In genomic region chr17:43024407-43025289, GRCh38 we compare ENCODE assay signal across 8 cellular contexts. TPM values are rescaled to one million over a fixed set of nuclear protein-coding genes. Genes with fewer than 3 reads are reported as not detected.
DNase-seq lines count a peak whose midpoint lies in the region; ATAC-seq, FAIRE-seq and TF ChIP-seq lines count a peak whose summit lies in the region.

A gene with protein sequence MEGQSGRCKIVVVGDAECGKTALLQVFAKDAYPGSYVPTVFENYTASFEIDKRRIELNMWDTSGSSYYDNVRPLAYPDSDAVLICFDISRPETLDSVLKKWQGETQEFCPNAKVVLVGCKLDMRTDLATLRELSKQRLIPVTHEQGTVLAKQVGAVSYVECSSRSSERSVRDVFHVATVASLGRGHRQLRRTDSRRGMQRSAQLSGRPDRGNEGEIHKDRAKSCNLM (plus strand): TSS chr17:43025231. CDS start chr17:43025348, 117 bp downstream.

- intact Hi-C loops in cardiac septum (cut with DNase I), result loop anchor here (1.0 to 10.0 kb wide), 3 partner anchors 101 to 310 kb away; partner anchors contain the start of genes BRCA1 and NBR1
- intact Hi-C loops in ovary (cut with DNase I), result loop anchor here in 3 of 4 donors (5.0 to 10.0 kb wide), 6 partner anchors 103 to 290 kb away; partner anchors contain the start of genes BRCA1 (in 2 of the 3), NBR1 (in 2 of the 3) and TMEM106A (in 1 of the 3)
- intact Hi-C loops in testis (cut with DNase I; ENCODE audit: low total_unique reads), result no loop called here

- peak within 1 kb of the TSS; percentile 69 for H3K9ac ChIP-seq in adipocyte (ENCODE audit: low read length)

- POLR2A ChIA-PET in A549 (lab: Yijun Ruan, JAX), result interaction anchor here (0.5 to 1.9 kb wide), 14 partner anchors 10 to 1625 kb away, joined by 3 to 26 read pairs (median 4); partner anchors contain the start of genes BRCA1, IFI35 and RPL27

- peak within 1 kb of the TSS; percentile 53 for H3K4me3 ChIP-seq in A549
- H3K4me3 ChIP-seq in adipocyte (ENCODE audit: low read length), result peak within 1 kb of the TSS; percentile 81
- H3K4me3 ChIP-seq in ovary, result peak within 1 kb of the TSS; percentile 56
- peak within 1 kb of the TSS; percentile 56 to 67 for H3K4me3 ChIP-seq in testis

- DNase-seq in A549 (ENCODE audit: low read depth in 1 of 2, low spot score in 1 of 2) (peak; percentile 96 to 99), NCI-H1436 (lab: John Stamatoyannopoulos, UW) (peak; percentile 92), T follicular helper cell (ENCODE audit: low read depth) (peak; percentile 71), adipocyte (ENCODE audit: low read depth) (peak; percentile 98), cardiac septum (ENCODE audit: low spot score) (peak; percentile 89), ovary (peak; percentile 89 to 95 (median 94)), testis (peak; percentile 94)

- WGBS in A549 (ENCODE audit: missing lambda C conversion rate), result 16% methylated on average over 36 of the region's 61 CpGs
- WGBS in ovary, 3 donors, result 1% methylated on average over 32 to 61 of the region's 61 CpGs
- WGBS in testis, 2 donors, result 0% methylated on average over 24 to 37 of the region's 61 CpGs

- peak; percentile 49 for FAIRE-seq in A549 (lab: Jason Lieb, UNC)

- H3K4me1 ChIP-seq in A549, result peaks cover 21% of the 10 kb centered on the region
- peaks cover 15% of the 10 kb centered on the region for H3K4me1 ChIP-seq in adipocyte (ENCODE audit: control insufficient read depth, insufficient read depth, low read length)
- H3K4me1 ChIP-seq in ovary (ENCODE audit: insufficient read depth), result peaks cover 8% of the 10 kb centered on the region
- H3K4me1 ChIP-seq in testis, result peaks cover 14% of the 10 kb centered on the region

- H3K9me3 ChIP-seq in A549, result no peaks in the 10 kb centered on the region
- no peaks in the 10 kb centered on the region for H3K9me3 ChIP-seq in adipocyte (ENCODE audit: control insufficient read depth, low read length)
- H3K9me3 ChIP-seq in ovary, result no peaks in the 10 kb centered on the region
- H3K9me3 ChIP-seq in testis, result no peaks in the 10 kb centered on the region

- TF ChIP-seq CTCF in A549 (IDR thresholded peaks at IDR 0.05) (peak; percentile 73), ovary (IDR thresholded peaks at IDR 0.05) (peak; percentile 46 to 91 (median 86)), testis (IDR thresholded peaks at IDR 0.05) (peak; percentile 64 to 86 (median 76))

- CTCF ChIA-PET in A549 (lab: Yijun Ruan, JAX), result interaction anchor here (0.7 to 2.3 kb wide), 42 partner anchors 9 to 295 kb away, joined by 3 to 21 read pairs (median 5); partner anchors contain the start of genes BRCA1, IFI35, NBR1 and RPL27

- H3K36me3 ChIP-seq in adipocyte (ENCODE audit: control insufficient read depth, insufficient read depth, low read length, severe bottlenecking) (no peaks in the 10 kb centered on the region), ovary (no peaks in the 10 kb centered on the region), testis (ENCODE audit: low read depth, missing control alignments) (no peaks in the 10 kb centered on the region)

- peak within 1 kb of the TSS; percentile 96 for H3K4me2 ChIP-seq in A549

- ATAC-seq in A549, result peak; percentile 52 to 69

- no peaks in the 10 kb centered on the region for H3K27me3 ChIP-seq in adipocyte (replicated peaks; ENCODE audit: control insufficient read depth, insufficient read depth, low read length)
- H3K27me3 ChIP-seq in ovary, result no peaks in the 10 kb centered on the region
- no peaks in the 10 kb centered on the region for H3K27me3 ChIP-seq in testis

- TF ChIP-seq EP300 in A549 (IDR thresholded peaks at IDR 0.05) (no peak), ovary (IDR thresholded peaks at IDR 0.05) (no peak)

- TF ChIP-seq RAD21 in A549 (conservative IDR thresholded peaks at IDR 0.05 in 1 of 2, IDR thresholded peaks at IDR 0.05 in 1 of 2), result peak; percentile 79 to 81

- H3K27ac ChIP-seq in A549 (peak within 1 kb of the TSS; percentile 78 to 88), ovary (peak within 1 kb of the TSS; percentile 34 to 78), testis (peak within 1 kb of the TSS; percentile 21 to 82)

- TF ChIP-seq POLR2A in A549 (IDR thresholded peaks at IDR 0.05; ENCODE audit: low read length) (peak; percentile 46), GM19099 (IDR thresholded peaks at IDR 0.05; ENCODE audit: extremely low read depth, insufficient read length, low read depth) (peak; percentile 26), ovary (IDR thresholded peaks at IDR 0.05) (peak; percentile 79), testis (IDR thresholded peaks at IDR 0.05) (no peak)

TF ChIP-seq in A549, 52 proteins besides CTCF, POLR2A, EP300 and RAD21 (continues in another document):
- TF ChIP-seq, protein P1, sequence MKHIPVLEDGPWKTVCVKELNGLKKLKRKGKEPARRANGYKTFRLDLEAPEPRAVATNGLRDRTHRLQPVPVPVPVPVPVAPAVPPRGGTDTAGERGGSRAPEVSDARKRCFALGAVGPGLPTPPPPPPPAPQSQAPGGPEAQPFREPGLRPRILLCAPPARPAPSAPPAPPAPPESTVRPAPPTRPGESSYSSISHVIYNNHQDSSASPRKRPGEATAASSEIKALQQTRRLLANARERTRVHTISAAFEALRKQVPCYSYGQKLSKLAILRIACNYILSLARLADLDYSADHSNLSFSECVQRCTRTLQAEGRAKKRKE (CRISPR knock-in tag; IDR thresholded peaks at IDR 0.05; ENCODE audit: low read depth), result no peak
- no peak for TF ChIP-seq JUNB (IDR thresholded peaks at IDR 0.05)
- TF ChIP-seq RARB (CRISPR knock-in tag; IDR thresholded peaks at IDR 0.05), result no peak
- TF ChIP-seq EHMT2 (IDR thresholded peaks at IDR 0.05; ENCODE audit: low read depth), result no peak
- TF ChIP-seq, protein P2, sequence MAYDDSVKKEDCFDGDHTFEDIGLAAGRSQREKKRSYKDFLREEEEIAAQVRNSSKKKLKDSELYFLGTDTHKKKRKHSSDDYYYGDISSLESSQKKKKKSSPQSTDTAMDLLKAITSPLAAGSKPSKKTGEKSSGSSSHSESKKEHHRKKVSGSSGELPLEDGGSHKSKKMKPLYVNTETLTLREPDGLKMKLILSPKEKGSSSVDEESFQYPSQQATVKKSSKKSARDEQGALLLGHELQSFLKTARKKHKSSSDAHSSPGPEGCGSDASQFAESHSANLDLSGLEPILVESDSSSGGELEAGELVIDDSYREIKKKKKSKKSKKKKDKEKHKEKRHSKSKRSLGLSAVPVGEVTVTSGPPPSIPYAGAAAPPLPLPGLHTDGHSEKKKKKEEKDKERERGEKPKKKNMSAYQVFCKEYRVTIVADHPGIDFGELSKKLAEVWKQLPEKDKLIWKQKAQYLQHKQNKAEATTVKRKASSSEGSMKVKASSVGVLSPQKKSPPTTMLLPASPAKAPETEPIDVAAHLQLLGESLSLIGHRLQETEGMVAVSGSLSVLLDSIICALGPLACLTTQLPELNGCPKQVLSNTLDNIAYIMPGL (CRISPR knock-in tag; IDR thresholded peaks at IDR 0.05; ENCODE audit: borderline replicate concordance), result no peak
- TF ChIP-seq MAX (IDR thresholded peaks at IDR 0.05), result peak; percentile 46
- no peak for TF ChIP-seq ZNF302 (CRISPR knock-in tag; IDR thresholded peaks at IDR 0.05)
- no peak for TF ChIP-seq ZFP36 (IDR thresholded peaks at IDR 0.05; ENCODE audit: borderline replicate concordance, partially characterized antibody)
- no peak for TF ChIP-seq CHD4 (IDR thresholded peaks at IDR 0.05; ENCODE audit: borderline replicate concordance)
- no peak for TF ChIP-seq REST (IDR thresholded peaks at IDR 0.05)
- 0 out of 2 replicates have a peak, but pooled peaks have one; percentile 46 for TF ChIP-seq POLR2AphosphoS2 (conservative IDR thresholded peaks at IDR 0.05; ENCODE audit: low read length)
- no peak for TF ChIP-seq FOSL2 (IDR thresholded peaks at IDR 0.05)
- peak; percentile 48 for TF ChIP-seq FOSL2 (CRISPR knock-in tag; IDR thresholded peaks at IDR 0.05)
- no peak for TF ChIP-seq ESRRA (IDR thresholded peaks at IDR 0.05; ENCODE audit: borderline replicate concordance, low read length)
- no peak for TF ChIP-seq MAFK (IDR thresholded peaks at IDR 0.05; ENCODE audit: partially characterized antibody)

RNA-seq across cellular contexts. Expression of the gene that starts here (rescaled TPM):
- polyA plus RNA-seq in A549 (2011; rRNA removed), result 0.19 and 0.33 TPM in 2 replicates
- polyA plus RNA-seq in A549 (2012; cell fraction: cytosol; rRNA removed), result 0.19 and 0.21 TPM in 2 replicates
- polyA plus RNA-seq in A549 (2012; cell fraction: nucleus; rRNA removed), result 0.11 and 0.17 TPM in 2 replicates
- 0.14 to 0.37 TPM (median 0.28 TPM) in 3 replicates for polyA plus RNA-seq in A549 (2017; fragmentation: RNase III; extraction: RNeasy Plus Mini Kit Qiagen cat#74134 plus additional on column Dnase treatment)
- polyA minus RNA-seq in A549 (2011; rRNA and poly(A)+ RNA removed), result 0.44 TPM in 1 of 2 replicates, not detected in the other
- 0.89 TPM for total RNA-seq in cardiac septum
- total RNA-seq in ovary, result 10 to 100 TPM in 2 of 7 donors, 1 to 10 TPM in 5; 2.5 to 11.6 (median 6.8) TPM
- polyA plus RNA-seq in ovary, result 1 to 10 TPM; 2.7 to 4.0 TPM
- 10 to 100 TPM; 15.7 to 33.1 TPM for total RNA-seq in testis
- polyA plus RNA-seq in testis (ENCODE audit: insufficient read depth, low read depth, low replicate concordance), result 48.7 TPM

Comparison
In these comparisons a context has a peak if more than half of its experiments do, and no peak if none do; other contexts are left out.
1. Peak in every context shown above with its lines: DNase-seq, ATAC-seq, H3K4me3 ChIP-seq and H3K27ac ChIP-seq.
2. Peak in DNase-seq, ATAC-seq, H3K4me3 ChIP-seq, H3K27ac ChIP-seq and H3K4me2 ChIP-seq in A549; RNA of the gene not detected or under 1 TPM.
3. Peak in DNase-seq in cardiac septum; RNA of the gene not detected or under 1 TPM.